ENCODE assay signal across 11 cellular contexts in the genomic region with DNA sequence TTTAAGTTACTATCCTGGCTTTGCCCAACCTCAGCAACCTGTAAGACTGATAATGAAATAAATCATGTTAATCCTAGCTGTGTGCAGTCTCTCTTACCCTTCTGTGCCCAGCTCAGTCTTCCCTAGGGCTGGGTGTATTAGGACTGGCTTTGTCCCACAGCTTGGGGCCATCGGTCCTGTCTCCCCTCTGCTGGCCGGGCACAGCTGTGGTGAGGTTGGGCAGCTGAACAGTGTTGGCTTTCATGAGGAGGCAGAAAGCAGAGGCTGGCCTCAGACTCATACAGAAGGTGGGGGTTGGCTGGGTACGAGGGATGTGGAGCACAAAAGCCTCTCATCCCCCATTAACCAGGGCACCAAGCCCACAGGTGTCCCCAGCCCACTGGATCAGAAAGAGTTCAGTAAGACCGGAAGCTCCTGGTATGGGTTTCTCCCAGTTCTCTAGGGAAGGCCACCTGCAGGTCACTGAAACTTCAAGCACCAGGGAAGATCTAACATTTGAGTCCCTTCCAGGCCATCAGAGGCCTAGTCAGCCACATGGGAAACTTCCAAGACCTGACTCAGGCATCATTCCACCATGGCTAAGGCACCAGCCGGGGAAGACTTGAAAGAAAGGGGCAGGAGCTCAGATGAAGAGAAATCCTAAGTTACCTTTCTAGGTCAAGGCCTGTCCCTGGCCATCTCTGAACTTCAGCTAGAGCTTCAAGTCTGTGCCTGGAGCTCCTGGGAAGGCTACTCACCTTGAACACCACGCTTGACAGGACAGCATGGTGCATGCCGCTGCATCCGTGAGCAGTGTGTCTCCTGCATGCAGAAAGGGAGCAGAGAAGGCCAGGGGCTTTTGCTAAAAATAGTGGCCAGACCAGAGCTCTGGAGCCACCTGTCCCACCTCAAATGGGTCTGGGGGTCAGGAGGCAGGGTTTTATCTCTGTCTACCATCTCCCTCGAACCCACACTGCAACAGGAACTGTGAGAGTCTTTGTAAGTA. TPM values are rescaled to one million over a fixed set of nuclear protein-coding genes. Genes with fewer than 3 reads are reported as not detected.
A peak's percentile ranks its signal among the peaks of the same experiment; 100 is the strongest.
DNase-seq lines count a peak whose midpoint lies in the region; ATAC-seq, FAIRE-seq and TF ChIP-seq lines count a peak whose summit lies in the region.
"Had no signal": no experiment of that assay in that cellular context is flagged by ENCODE, and none has a peak within 500 bp of the region (broad histone marks: within the 10 kb centered on the region; RNA-seq: fewer than 3 reads in every experiment).

No MANE protein-coding gene starts in this region.

- no peaks in the 10 kb centered on the region for H3K27me3 ChIP-seq in esophagus muscularis mucosa

- 82% methylated on average over 7 of the region's 9 CpGs for WGBS in esophagus muscularis mucosa

- peak; percentile 84 for DNase-seq in AG08395 (ENCODE audit: low spot score)
- peak; percentile 53 for DNase-seq in M059J (ENCODE audit: low read depth)
- DNase-seq in esophagus muscularis mucosa (ENCODE audit: extremely low spot score) = no peak
- peak; percentile 94 for DNase-seq in pons (ENCODE audit: low spot score)
- DNase-seq in GM12891 (ENCODE audit: insufficient read length, low spot score) = no peak
- no peak for DNase-seq in inferior parietal cortex (ENCODE audit: extremely low spot score)
- no peak for DNase-seq in middle frontal gyrus (ENCODE audit: extremely low spot score, low spot score)
- DNase-seq: dermis blood vessel endothelial cell, Kasumi-1 had no signal

- ATAC-seq in HG02759 (IDR thresholded peaks at IDR 0.05; ENCODE audit: unreplicated experiment) = no peak
- ATAC-seq: Right ventricle myocardium inferior had no signal

- H3K9me3 ChIP-seq in esophagus muscularis mucosa = no peaks in the 10 kb centered on the region

- peaks cover 17 to 65% (median 61%) of the 10 kb centered on the region in 4 donors for H3K4me1 ChIP-seq in esophagus muscularis mucosa

- TF ChIP-seq CTCF in esophagus muscularis mucosa (IDR thresholded peaks at IDR 0.05) = no peak

- FAIRE-seq in GM12891 (lab: Jason Lieb, UNC) = no peak

- intact Hi-C loops in esophagus muscularis mucosa (cut with DNase I) = no loop called here

- TF ChIP-seq EP300 in esophagus muscularis mucosa (IDR thresholded peaks at IDR 0.05) = no peak

- no peak overlapping the region for H3K4me3 ChIP-seq in esophagus muscularis mucosa

- TF ChIP-seq POLR2A in esophagus muscularis mucosa (IDR thresholded peaks at IDR 0.05; ENCODE audit: low read depth) = no peak
- no peak for TF ChIP-seq POLR2A in GM12891 (IDR thresholded peaks at IDR 0.05; ENCODE audit: low read depth, low read length)

- H3K27ac ChIP-seq in esophagus muscularis mucosa (replicated peaks in 1 of 4) = peak overlapping the region; percentile 60 to 76 (median 70)

- H3K36me3 ChIP-seq in esophagus muscularis mucosa = peaks cover 69 to 98% (median 92%) of the 10 kb centered on the region in 4 donors

TF ChIP-seq in GM12891, 5 proteins besides CTCF, POLR2A, EP300 and RAD21:
- TF ChIP-seq POU2F2 (IDR thresholded peaks at IDR 0.05; ENCODE audit: low read depth, low read length) (no peak), PAX5 (IDR thresholded peaks at IDR 0.05; ENCODE audit: insufficient read depth, low read length, severe bottlenecking) (no peak), SPI1 (IDR thresholded peaks at IDR 0.05; ENCODE audit: low read depth, low read length) (no peak), TAF1 (IDR thresholded peaks at IDR 0.05; ENCODE audit: low read depth, low read length) (no peak), POLR2AphosphoS5 (IDR thresholded peaks at IDR 0.05; ENCODE audit: low read depth, low read length) (no peak)

RNA-seq across cellular contexts. Expression of gene CNP, which starts 8.8 kb away (rescaled TPM):
- 65.8 and 108 TPM in 2 replicates for total RNA-seq in M059J (2014; rRNA removed; shearing (Covaris generic))
- 100 to 1,000 TPM in 1 of 4 donors, 10 to 100 TPM in 3; 68.9 to 101 (median 78.5) TPM for total RNA-seq in esophagus muscularis mucosa
- polyA plus RNA-seq in GM12891 (2012; ENCODE audit: low read depth, missing spikeins) = 28.4 TPM

RNA-seq across cellular contexts. Expression of gene DNAJC7, which starts 41.8 kb away (rescaled TPM):
- total RNA-seq in M059J (2014; rRNA removed; shearing (Covaris generic)) = 66.6 TPM in 2 replicates
- 10 to 100 TPM; 43.1 to 51.1 (median 44.4) TPM for total RNA-seq in esophagus muscularis mucosa
- 101 TPM for polyA plus RNA-seq in GM12891 (2012; ENCODE audit: low read depth, missing spikeins)

RNA-seq across cellular contexts. Expression of gene NKIRAS2, which starts 44.5 kb away (rescaled TPM):
- total RNA-seq in M059J (2014; rRNA removed; shearing (Covaris generic)) = 46.5 and 48.8 TPM in 2 replicates
- 10 to 100 TPM; 44.0 to 74.3 (median 59.0) TPM for total RNA-seq in esophagus muscularis mucosa
- polyA plus RNA-seq in GM12891 (2012; ENCODE audit: low read depth, missing spikeins) = 22.6 TPM

RNA-seq across cellular contexts. Expression of gene ODAD4, which starts 45.0 kb away (rescaled TPM):
- total RNA-seq in M059J (2014; rRNA removed; shearing (Covaris generic)) = 0.27 and 1.7 TPM in 2 replicates
- total RNA-seq in esophagus muscularis mucosa = 1 to 10 TPM in 2 of 4 donors, under 1 TPM in 2; 0.33 to 1.7 (median 1.1) TPM
- 0.51 TPM for polyA plus RNA-seq in GM12891 (2012; ENCODE audit: low read depth, missing spikeins)

RNA-seq across cellular contexts. Expression of gene ACLY, which starts 56.6 kb away (rescaled TPM):
- total RNA-seq in M059J (2014; rRNA removed; shearing (Covaris generic)) = 103 and 151 TPM in 2 replicates
- total RNA-seq in esophagus muscularis mucosa = 10 to 100 TPM; 52.3 to 87.7 (median 71.3) TPM
- polyA plus RNA-seq in GM12891 (2012; ENCODE audit: low read depth, missing spikeins) = 62.1 TPM

Comparison
In these comparisons a context has a peak if more than half of its experiments do, and no peak if none do; other contexts are left out.
1. DNase-seq: peak in AG08395 (single experiment), M059J (single experiment) and pons (single experiment); none in esophagus muscularis mucosa (single experiment), GM12891 (single experiment), inferior parietal cortex (single experiment) and middle frontal gyrus (single experiment).